Comparison of ENCODE assay signal across 2 cellular contexts in genomic region chr17:39608601-39609000, GRCh38.
A peak's percentile ranks its signal among the peaks of the same experiment; 100 is the strongest.
TF ChIP-seq lines count a peak whose summit lies in the region.

No MANE protein-coding gene starts in this region.

TF ChIP-seq in A549, 52 proteins besides CTCF, POLR2A, EP300 and RAD21:
- TF ChIP-seq, protein P1, sequence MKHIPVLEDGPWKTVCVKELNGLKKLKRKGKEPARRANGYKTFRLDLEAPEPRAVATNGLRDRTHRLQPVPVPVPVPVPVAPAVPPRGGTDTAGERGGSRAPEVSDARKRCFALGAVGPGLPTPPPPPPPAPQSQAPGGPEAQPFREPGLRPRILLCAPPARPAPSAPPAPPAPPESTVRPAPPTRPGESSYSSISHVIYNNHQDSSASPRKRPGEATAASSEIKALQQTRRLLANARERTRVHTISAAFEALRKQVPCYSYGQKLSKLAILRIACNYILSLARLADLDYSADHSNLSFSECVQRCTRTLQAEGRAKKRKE (CRISPR knock-in tag; IDR thresholded peaks at IDR 0.05; ENCODE audit: low read depth): no peak
- TF ChIP-seq ZC3H11A (IDR thresholded peaks at IDR 0.05): no peak
- TF ChIP-seq KDM5A (IDR thresholded peaks at IDR 0.05): no peak
- TF ChIP-seq RARB (CRISPR knock-in tag; IDR thresholded peaks at IDR 0.05): no peak
- no peak for TF ChIP-seq MAFK (IDR thresholded peaks at IDR 0.05; ENCODE audit: partially characterized antibody)
- TF ChIP-seq USF2 (IDR thresholded peaks at IDR 0.05): no peak
- no peak for TF ChIP-seq CEBPB (IDR thresholded peaks at IDR 0.05)
- no peak for TF ChIP-seq TFCP2L1 (CRISPR knock-in tag; IDR thresholded peaks at IDR 0.05)
- no peak for TF ChIP-seq CBX8 (IDR thresholded peaks at IDR 0.05)
- TF ChIP-seq JUNB (IDR thresholded peaks at IDR 0.05): no peak
- no peak for TF ChIP-seq GATA3 (IDR thresholded peaks at IDR 0.05; ENCODE audit: borderline replicate concordance)
- no peak for TF ChIP-seq KDM1A (IDR thresholded peaks at IDR 0.05; ENCODE audit: low read depth)

TF ChIP-seq in GM23338, 12 proteins besides CTCF, POLR2A, EP300 and RAD21:
- no peak for TF ChIP-seq NANOG (IDR thresholded peaks at IDR 0.05; ENCODE audit: borderline replicate concordance)
- no peak for TF ChIP-seq EZH2phosphoT487 (IDR thresholded peaks at IDR 0.05; ENCODE audit: unreplicated experiment)
- TF ChIP-seq EZH2 (IDR thresholded peaks at IDR 0.05; ENCODE audit: low read depth, unreplicated experiment): peak; percentile 53
